8 cellular contexts compared by ENCODE assay signal in genomic region chr17:17303847-17304490, GRCh38. TPM values are rescaled to one million over a fixed set of nuclear protein-coding genes. Genes with fewer than 3 reads are reported as not detected.
A peak's percentile ranks its signal among the peaks of the same experiment; 100 is the strongest.
DNase-seq lines count a peak whose midpoint lies in the region; ATAC-seq and TF ChIP-seq lines count a peak whose summit lies in the region.

No MANE protein-coding gene starts in this region.

- peaks cover 31 to 50% (median 42%) of the 10 kb centered on the region in 10 experiments for H3K4me1 ChIP-seq in BLaER1 treated with 17β-estradiol and CSF1 and Interleukin-3, amounts not matched to agents 10 nM and 100 nM
- peaks cover 45% of the 10 kb centered on the region for H3K4me1 ChIP-seq in Karpas-422 (ENCODE audit: low read length)

- H3K9me3 ChIP-seq in BLaER1 treated with 17β-estradiol and CSF1 and Interleukin-3, amounts not matched to agents 10 nM and 100 nM (replicated peaks in 1 of 11): no peaks in the 10 kb centered on the region
- no peaks in the 10 kb centered on the region for H3K9me3 ChIP-seq in Karpas-422 (ENCODE audit: low read length)
- H3K9me3 ChIP-seq in neural cell (ENCODE audit: low read length): no peaks in the 10 kb centered on the region

- DNase-seq in Karpas-422 (no peak), coronary artery (ENCODE audit: low spot score) (no peak), hippocampal formation (lab: John Stamatoyannopoulos, UW) (no peak), DMS53 (lab: John Stamatoyannopoulos, UW) (no peak)

- H2AFZ ChIP-seq in Karpas-422 (ENCODE audit: low read length): no peak overlapping the region
- no peak overlapping the region for H2AFZ ChIP-seq in neural cell (ENCODE audit: low read depth, low read length)

- no peak for TF ChIP-seq CTCF in coronary artery (IDR thresholded peaks at IDR 0.05)
- no peak for TF ChIP-seq CTCF in neural cell (IDR thresholded peaks at IDR 0.05; ENCODE audit: poor library complexity, severe bottlenecking)

- peaks cover 3% of the 10 kb centered on the region for H3F3A ChIP-seq in neural cell (ENCODE audit: insufficient read depth, low read length, poor library complexity, severe bottlenecking)

- peak overlapping the region; percentile 89 to 99 (median 95) for H3K4me2 ChIP-seq in BLaER1 treated with 17β-estradiol and CSF1 and Interleukin-3, amounts not matched to agents 10 nM and 100 nM
- H3K4me2 ChIP-seq in Karpas-422 (ENCODE audit: low read depth, low read length, poor library complexity, severe bottlenecking): peak overlapping the region; percentile 81
- H3K4me2 ChIP-seq in neural cell (ENCODE audit: low read length): peak overlapping the region; percentile 60

- H3K9me2 ChIP-seq in Karpas-422 (replicated peaks; ENCODE audit: insufficient read depth, low read length): no peaks in the 10 kb centered on the region
- no peaks in the 10 kb centered on the region for H3K9me2 ChIP-seq in neural cell (ENCODE audit: insufficient read depth, low read length)

- no peak for TF ChIP-seq EP300 in neural cell (conservative IDR thresholded peaks at IDR 0.05; ENCODE audit: poor library complexity, severe bottlenecking)

- H3K4me3 ChIP-seq in BLaER1 treated with 17β-estradiol and CSF1 and Interleukin-3, amounts not matched to agents 10 nM and 100 nM: peak overlapping the region; percentile 63 to 78 (median 72)
- H3K4me3 ChIP-seq in Karpas-422 (ENCODE audit: low read length) (peak overlapping the region; percentile 92), coronary artery (peak overlapping the region; percentile 90), neural cell (ENCODE audit: low read length) (peak overlapping the region; percentile 78)

- H3K79me2 ChIP-seq in Karpas-422 (ENCODE audit: low read length): peaks cover 15% of the 10 kb centered on the region
- H3K79me2 ChIP-seq in neural cell (replicated peaks; ENCODE audit: insufficient read depth, low read length): no peaks in the 10 kb centered on the region

- ATAC-seq in GM18502 (IDR thresholded peaks at IDR 0.05; ENCODE audit: poor library complexity, unreplicated experiment): no peak
- ATAC-seq in GM18907 (IDR thresholded peaks at IDR 0.05; ENCODE audit: unreplicated experiment): no peak

- no peak for TF ChIP-seq RAD21 in neural cell (conservative IDR thresholded peaks at IDR 0.05)

- no peaks in the 10 kb centered on the region for H3K36me3 ChIP-seq in BLaER1 treated with 17β-estradiol and CSF1 and Interleukin-3, amounts not matched to agents 10 nM and 100 nM
- H3K36me3 ChIP-seq in Karpas-422 (ENCODE audit: insufficient read depth, low read length) (0 out of 2 replicates have a peak, but pooled peaks cover 6% of the 10 kb centered on the region), neural cell (ENCODE audit: insufficient read depth, low read length) (no peaks in the 10 kb centered on the region)

- H3K27me3 ChIP-seq in BLaER1 treated with 17β-estradiol and CSF1 and Interleukin-3, amounts not matched to agents 10 nM and 100 nM: peaks cover 0 to 29% (median 19%) of the 10 kb centered on the region in 11 experiments; a peak in 18 of 22 replicates
- H3K27me3 ChIP-seq in Karpas-422 (ENCODE audit: low read length): no peaks in the 10 kb centered on the region
- H3K27me3 ChIP-seq in neural cell (ENCODE audit: insufficient read depth, low read depth, low read length): peaks cover 2% of the 10 kb centered on the region

- H3K27ac ChIP-seq in BLaER1 treated with 17β-estradiol and CSF1 and Interleukin-3, amounts not matched to agents 10 nM and 100 nM: peak overlapping the region in 10 of 11 experiments; percentile 16 to 77 (median 72); a peak in 19 of 22 replicates
- H3K27ac ChIP-seq in Karpas-422 (ENCODE audit: low read length) (peak overlapping the region; percentile 45), coronary artery (peak overlapping the region in 1 of 2 donors; percentile 89), neural cell (ENCODE audit: low read length) (no peak overlapping the region)

- no peaks in the 10 kb centered on the region; a peak in 1 of 22 replicates for H4K20me1 ChIP-seq in BLaER1 treated with 17β-estradiol and CSF1 and Interleukin-3, amounts not matched to agents 10 nM and 100 nM
- no peaks in the 10 kb centered on the region for H4K20me1 ChIP-seq in Karpas-422 (ENCODE audit: insufficient read depth, low read depth, low read length)
- no peaks in the 10 kb centered on the region for H4K20me1 ChIP-seq in neural cell (ENCODE audit: insufficient read depth)

- H3K9ac ChIP-seq in BLaER1 treated with 17β-estradiol and CSF1 and Interleukin-3, amounts not matched to agents 10 nM and 100 nM: peak overlapping the region; percentile 67 to 85 (median 80)
- H3K9ac ChIP-seq in Karpas-422 (ENCODE audit: low read length): peak overlapping the region; percentile 84
- peak overlapping the region; percentile 62 for H3K9ac ChIP-seq in neural cell (ENCODE audit: low read length)

TF ChIP-seq in neural cell, 6 proteins besides CTCF, POLR2A, EP300 and RAD21:
- TF ChIP-seq REST (IDR thresholded peaks at IDR 0.05; ENCODE audit: borderline replicate concordance) (no peak), SMC3 (conservative IDR thresholded peaks at IDR 0.05; ENCODE audit: poor library complexity) (no peak), POLR2AphosphoS5 (IDR thresholded peaks at IDR 0.05) (no peak)

RNA-seq across cellular contexts. Expression of gene NT5M, which starts 0.8 kb away (rescaled TPM):
- 23.6 and 38.0 TPM in 2 replicates for total RNA-seq in Karpas-422 (2014; rRNA removed; shearing (Covaris generic); ENCODE audit: low replicate concordance)
- polyA plus RNA-seq in neural cell: 11.1 and 17.6 TPM in 2 replicates
- 4.6 and 9.5 TPM in 2 replicates for polyA minus RNA-seq in neural cell

RNA-seq across cellular contexts. Expression of gene COPS3, which starts 22.9 kb away (rescaled TPM):
- 50.4 and 110 TPM in 2 replicates for total RNA-seq in Karpas-422 (2014; rRNA removed; shearing (Covaris generic); ENCODE audit: low replicate concordance)
- 203 and 213 TPM in 2 replicates for polyA plus RNA-seq in neural cell
- 184 and 193 TPM in 2 replicates for polyA minus RNA-seq in neural cell
